ENCODE assay signal across 10 cellular contexts in the genomic region with DNA sequence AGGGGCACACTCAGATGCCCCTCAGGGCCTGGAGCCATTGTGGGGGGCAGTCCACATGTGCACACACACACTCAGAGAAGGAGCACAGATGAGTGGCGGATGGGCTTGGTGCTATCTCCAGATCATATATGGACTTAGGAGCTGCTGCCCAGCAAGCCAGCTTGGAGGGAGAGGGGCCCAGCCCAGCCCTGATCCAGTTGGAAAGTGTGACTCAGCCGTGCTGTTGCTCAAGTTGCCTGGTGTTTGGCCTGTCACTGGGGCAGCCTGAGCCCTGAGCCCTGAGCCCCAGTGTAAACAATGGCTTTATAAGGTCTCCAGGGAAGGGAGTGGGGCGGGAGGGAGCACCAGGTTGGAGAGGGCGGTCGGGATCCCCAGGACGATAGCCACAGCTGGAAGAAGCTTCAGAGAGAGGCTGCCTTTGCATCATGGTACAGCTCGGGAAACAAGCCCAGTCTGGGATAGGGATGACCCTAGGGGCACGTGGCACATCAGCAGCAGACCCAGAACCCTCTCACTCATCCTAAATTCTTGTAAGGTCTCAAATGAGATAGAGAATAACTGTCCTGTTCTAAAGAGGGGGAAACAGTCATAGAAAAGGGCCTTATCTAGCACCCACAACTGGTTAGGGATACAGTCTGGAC. TPM values are rescaled to one million over a fixed set of nuclear protein-coding genes. Genes with fewer than 3 reads are reported as not detected.
DNase-seq lines count a peak whose midpoint lies in the region; ATAC-seq and TF ChIP-seq lines count a peak whose summit lies in the region.
"Had no signal": no experiment of that assay in that cellular context is flagged by ENCODE, and none has a peak within 500 bp of the region (broad histone marks: within the 10 kb centered on the region; RNA-seq: fewer than 3 reads in every experiment).

No MANE protein-coding gene starts in this region.

- intact Hi-C loops in esophagus muscularis mucosa (cut with DNase I), result no loop called here

- CTCF ChIA-PET in AG04449 (lab: Yijun Ruan, JAX), result interaction anchor here (0.7 to 8.9 kb wide), 6 partner anchors 15 to 182 kb away, joined by 3 to 157 read pairs (median 4); a partner anchor contains a TSS

- WGBS in esophagus muscularis mucosa, result 48% methylated on average over 7 of the region's 8 CpGs

- H3K9me3 Mint-ChIP-seq in nephron progenitor cell (no peaks in the 10 kb centered on the region), glutamatergic neuron (ENCODE audit: unreplicated experiment) (peaks cover 4% of the 10 kb centered on the region)

- H3K27ac Mint-ChIP-seq in nephron progenitor cell, result peak overlapping the region; percentile 75
- no peak overlapping the region for H3K27ac Mint-ChIP-seq in glutamatergic neuron (ENCODE audit: unreplicated experiment)

- POLR2A ChIA-PET in AG04449 (lab: Yijun Ruan, JAX), result interaction anchor here (0.8 to 1.7 kb wide), 5 partner anchors 9 to 134 kb away, joined by 3 to 9 read pairs (median 5); a partner anchor contains a TSS

- H3K36me3 Mint-ChIP-seq in nephron progenitor cell (ENCODE audit: low read depth) (peaks cover 10% of the 10 kb centered on the region), glutamatergic neuron (ENCODE audit: unreplicated experiment) (no peaks in the 10 kb centered on the region)

- ATAC-seq in HG03565 (IDR thresholded peaks at IDR 0.05; ENCODE audit: unreplicated experiment), result no peak
- ATAC-seq in HG02981 (IDR thresholded peaks at IDR 0.05; ENCODE audit: unreplicated experiment), result no peak

- peak overlapping the region; percentile 98 to 99 (median 99) for H3K27ac ChIP-seq in esophagus muscularis mucosa (replicated peaks in 1 of 4)

- peaks cover 30 to 82% (median 63%) of the 10 kb centered on the region in 4 donors for H3K36me3 ChIP-seq in esophagus muscularis mucosa

- DNase-seq in AG04449 (ENCODE audit: low read depth, low spot score) (peak; percentile 65), NCI-H226 (peak; percentile 39), esophagus muscularis mucosa (ENCODE audit: extremely low spot score) (peak; percentile 97), nephron progenitor cell (no peak), glutamatergic neuron (no peak), putamen (ENCODE audit: low spot score) (no peak)
- DNase-seq: DMS53, NCI-H2081 had no signal

- H3K9me3 ChIP-seq in esophagus muscularis mucosa, result no peaks in the 10 kb centered on the region

- TF ChIP-seq EP300 in esophagus muscularis mucosa (IDR thresholded peaks at IDR 0.05), result peak; percentile 24

- H3K4me3 Mint-ChIP-seq in nephron progenitor cell (no peak overlapping the region), glutamatergic neuron (ENCODE audit: unreplicated experiment) (no peak overlapping the region)

- H3K4me1 ChIP-seq in esophagus muscularis mucosa, result peaks cover 70 to 92% (median 91%) of the 10 kb centered on the region in 4 donors

- H3K4me3 ChIP-seq in AG04449 (ENCODE audit: low read depth, low read length) (no peak overlapping the region), esophagus muscularis mucosa (peak overlapping the region in 1 of 4 donors; percentile 90)

- TF ChIP-seq CTCF in AG04449 (IDR thresholded peaks at IDR 0.05; ENCODE audit: insufficient read depth, low read length, missing control alignments), result no peak
- TF ChIP-seq CTCF in esophagus muscularis mucosa (IDR thresholded peaks at IDR 0.05), result no peak
- TF ChIP-seq CTCF in nephron progenitor cell (IDR thresholded peaks at IDR 0.05), result no peak
- TF ChIP-seq CTCF in glutamatergic neuron (IDR thresholded peaks at IDR 0.05; ENCODE audit: partially characterized antibody, unreplicated experiment), result no peak

- TF ChIP-seq POLR2A in esophagus muscularis mucosa (IDR thresholded peaks at IDR 0.05; ENCODE audit: low read depth), result peak; percentile 10

- H3K27me3 ChIP-seq in esophagus muscularis mucosa, result no peaks in the 10 kb centered on the region

- peaks cover 29% of the 10 kb centered on the region for H3K27me3 Mint-ChIP-seq in nephron progenitor cell (ENCODE audit: low read depth, poor library complexity)
- H3K27me3 Mint-ChIP-seq in glutamatergic neuron (ENCODE audit: unreplicated experiment), result peaks cover 10% of the 10 kb centered on the region

- H3K4me1 Mint-ChIP-seq in nephron progenitor cell (peaks cover 22% of the 10 kb centered on the region), glutamatergic neuron (ENCODE audit: low read depth, unreplicated experiment) (peaks cover 3% of the 10 kb centered on the region)

RNA-seq across cellular contexts. Expression of a gene that starts 4.8 kb away (rescaled TPM):
- 1,000 to 10,000 TPM; 1,118 to 1,733 (median 1,416) TPM for total RNA-seq in esophagus muscularis mucosa
- 40.9 TPM for total RNA-seq in glutamatergic neuron (ENCODE audit: unreplicated experiment)

RNA-seq across cellular contexts. Expression of a gene that starts 20.2 kb away (rescaled TPM):
- total RNA-seq in esophagus muscularis mucosa (1 to 10 TPM; 1.3 to 2.1 (median 1.8) TPM), glutamatergic neuron (ENCODE audit: unreplicated experiment) (15.4 TPM)

RNA-seq across cellular contexts. Expression of a gene that starts 21.4 kb away (rescaled TPM):
- 1,000 to 10,000 TPM; 1,154 to 1,495 (median 1,416) TPM for total RNA-seq in esophagus muscularis mucosa
- 13.3 TPM for total RNA-seq in glutamatergic neuron (ENCODE audit: unreplicated experiment)

RNA-seq across cellular contexts. Expression of a gene that starts 37.7 kb away (rescaled TPM):
- total RNA-seq in esophagus muscularis mucosa (not detected), glutamatergic neuron (ENCODE audit: unreplicated experiment) (1.3 TPM)

RNA-seq across cellular contexts. Expression of a gene that starts 57.4 kb away (rescaled TPM):
- total RNA-seq in esophagus muscularis mucosa, result 10 to 100 TPM; 33.6 to 66.7 (median 55.6) TPM
- 27.4 TPM for total RNA-seq in glutamatergic neuron (ENCODE audit: unreplicated experiment)

Comparison
In these comparisons a context has a peak if more than half of its experiments do, and no peak if none do; other contexts are left out.
1. DNase-seq: peak in AG04449 (single experiment), NCI-H226 (single experiment) and esophagus muscularis mucosa (single experiment); none in nephron progenitor cell (single experiment), glutamatergic neuron (single experiment) and putamen (single experiment).
2. RNA of a gene that starts 4.8 kb away (total RNA-seq): 1,118 to 1,733 TPM in esophagus muscularis mucosa; 40.9 TPM in glutamatergic neuron (single experiment); every median in the first group is over 10 times any median in the second.
3. RNA of a gene that starts 21.4 kb away (total RNA-seq): 1,154 to 1,495 TPM in esophagus muscularis mucosa; 13.3 TPM in glutamatergic neuron (single experiment); every median in the first group is over 10 times any median in the second.